Comparison of ENCODE assay signal across 1 cellular context in the genomic region with DNA sequence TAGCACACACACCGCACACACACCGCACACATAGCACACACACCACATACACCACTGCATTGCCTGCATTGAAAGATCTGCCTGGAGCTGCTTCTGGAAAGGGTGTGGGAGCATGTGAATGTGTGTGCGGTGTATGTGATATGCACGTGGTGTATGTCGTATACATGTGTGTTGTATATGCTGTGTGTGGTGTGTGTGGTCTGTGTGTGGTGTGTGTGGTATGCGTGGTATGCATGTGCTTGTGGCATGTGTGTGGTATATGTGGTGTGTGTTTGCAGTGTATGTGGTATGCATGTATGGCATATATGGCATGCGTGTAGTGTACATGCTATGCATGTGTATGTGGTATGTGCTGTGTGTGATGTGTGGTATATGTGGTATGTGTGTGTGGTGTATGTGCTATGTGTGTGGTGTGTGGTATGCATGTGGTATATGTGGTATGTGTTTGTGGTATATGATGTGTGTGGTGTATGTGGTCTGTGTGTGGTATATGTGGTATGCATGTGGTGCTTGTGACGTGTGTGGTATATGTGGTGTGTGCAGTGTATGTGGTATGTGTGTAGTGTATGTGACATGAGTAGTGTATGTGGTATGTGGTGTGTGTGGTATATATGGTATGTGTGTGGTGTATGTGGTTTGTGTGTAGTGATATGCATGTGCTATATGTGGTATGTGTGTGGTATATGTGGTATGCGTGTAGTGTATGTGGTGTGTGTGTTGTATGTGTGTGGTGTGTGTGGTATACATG.
TF ChIP-seq lines count a peak whose summit lies in the region.

No MANE protein-coding gene starts in this region.

TF ChIP-seq in HepG2, 621 proteins besides CTCF, POLR2A, EP300 and RAD21 (continued from another document):
- TF ChIP-seq, protein P1, sequence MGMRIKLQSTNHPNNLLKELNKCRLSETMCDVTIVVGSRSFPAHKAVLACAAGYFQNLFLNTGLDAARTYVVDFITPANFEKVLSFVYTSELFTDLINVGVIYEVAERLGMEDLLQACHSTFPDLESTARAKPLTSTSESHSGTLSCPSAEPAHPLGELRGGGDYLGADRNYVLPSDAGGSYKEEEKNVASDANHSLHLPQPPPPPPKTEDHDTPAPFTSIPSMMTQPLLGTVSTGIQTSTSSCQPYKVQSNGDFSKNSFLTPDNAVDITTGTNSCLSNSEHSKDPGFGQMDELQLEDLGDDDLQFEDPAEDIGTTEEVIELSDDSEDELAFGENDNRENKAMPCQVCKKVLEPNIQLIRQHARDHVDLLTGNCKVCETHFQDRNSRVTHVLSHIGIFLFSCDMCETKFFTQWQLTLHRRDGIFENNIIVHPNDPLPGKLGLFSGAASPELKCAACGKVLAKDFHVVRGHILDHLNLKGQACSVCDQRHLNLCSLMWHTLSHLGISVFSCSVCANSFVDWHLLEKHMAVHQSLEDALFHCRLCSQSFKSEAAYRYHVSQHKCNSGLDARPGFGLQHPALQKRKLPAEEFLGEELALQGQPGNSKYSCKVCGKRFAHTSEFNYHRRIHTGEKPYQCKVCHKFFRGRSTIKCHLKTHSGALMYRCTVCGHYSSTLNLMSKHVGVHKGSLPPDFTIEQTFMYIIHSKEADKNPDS (CRISPR knock-in tag; IDR thresholded peaks at IDR 0.05), result no peak
- TF ChIP-seq ZNF747 (CRISPR knock-in tag; IDR thresholded peaks at IDR 0.05; ENCODE audit: borderline replicate concordance) (no peak), SP5 (CRISPR knock-in tag; IDR thresholded peaks at IDR 0.05; ENCODE audit: borderline replicate concordance, low read depth) (no peak), SAP130 (CRISPR knock-in tag; IDR thresholded peaks at IDR 0.05; ENCODE audit: low read depth) (no peak), SRSF1 (optimal IDR thresholded peaks at IDR 0.05; ENCODE audit: low read depth, low read length) (no peak), ZNF773 (CRISPR knock-in tag; IDR thresholded peaks at IDR 0.05; ENCODE audit: borderline replicate concordance) (no peak), ZNF17 (CRISPR knock-in tag; IDR thresholded peaks at IDR 0.05) (no peak), IKZF1 (IDR thresholded peaks at IDR 0.05) (peak; percentile 50; the same call in 1 of the 2 replicates), CCDC6 (CRISPR knock-in tag; IDR thresholded peaks at IDR 0.05) (no peak), ATF7 (IDR thresholded peaks at IDR 0.05) (peak; percentile 32; the same call in 1 of the 2 replicates), ATF7 (CRISPR knock-in tag; IDR thresholded peaks at IDR 0.05) (no peak), NCOA2 (CRISPR knock-in tag; IDR thresholded peaks at IDR 0.05) (no peak), GABPB1 (CRISPR knock-in tag; IDR thresholded peaks at IDR 0.05) (no peak), ADNP (CRISPR knock-in tag; IDR thresholded peaks at IDR 0.05) (no peak), JDP2 (CRISPR knock-in tag; IDR thresholded peaks at IDR 0.05; ENCODE audit: borderline replicate concordance) (no peak), PHB2 (IDR thresholded peaks at IDR 0.05; ENCODE audit: partially characterized antibody) (no peak), RAD51 (IDR thresholded peaks at IDR 0.05; ENCODE audit: borderline replicate concordance) (peak; percentile 22; the same call in 1 of the 2 replicates), RBAK (CRISPR knock-in tag; IDR thresholded peaks at IDR 0.05) (no peak)
- TF ChIP-seq, protein P2, sequence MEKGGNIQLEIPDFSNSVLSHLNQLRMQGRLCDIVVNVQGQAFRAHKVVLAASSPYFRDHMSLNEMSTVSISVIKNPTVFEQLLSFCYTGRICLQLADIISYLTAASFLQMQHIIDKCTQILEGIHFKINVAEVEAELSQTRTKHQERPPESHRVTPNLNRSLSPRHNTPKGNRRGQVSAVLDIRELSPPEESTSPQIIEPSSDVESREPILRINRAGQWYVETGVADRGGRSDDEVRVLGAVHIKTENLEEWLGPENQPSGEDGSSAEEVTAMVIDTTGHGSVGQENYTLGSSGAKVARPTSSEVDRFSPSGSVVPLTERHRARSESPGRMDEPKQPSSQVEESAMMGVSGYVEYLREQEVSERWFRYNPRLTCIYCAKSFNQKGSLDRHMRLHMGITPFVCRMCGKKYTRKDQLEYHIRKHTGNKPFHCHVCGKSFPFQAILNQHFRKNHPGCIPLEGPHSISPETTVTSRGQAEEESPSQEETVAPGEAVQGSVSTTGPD (CRISPR knock-in tag; IDR thresholded peaks at IDR 0.05), result no peak
- TF ChIP-seq, protein P3, sequence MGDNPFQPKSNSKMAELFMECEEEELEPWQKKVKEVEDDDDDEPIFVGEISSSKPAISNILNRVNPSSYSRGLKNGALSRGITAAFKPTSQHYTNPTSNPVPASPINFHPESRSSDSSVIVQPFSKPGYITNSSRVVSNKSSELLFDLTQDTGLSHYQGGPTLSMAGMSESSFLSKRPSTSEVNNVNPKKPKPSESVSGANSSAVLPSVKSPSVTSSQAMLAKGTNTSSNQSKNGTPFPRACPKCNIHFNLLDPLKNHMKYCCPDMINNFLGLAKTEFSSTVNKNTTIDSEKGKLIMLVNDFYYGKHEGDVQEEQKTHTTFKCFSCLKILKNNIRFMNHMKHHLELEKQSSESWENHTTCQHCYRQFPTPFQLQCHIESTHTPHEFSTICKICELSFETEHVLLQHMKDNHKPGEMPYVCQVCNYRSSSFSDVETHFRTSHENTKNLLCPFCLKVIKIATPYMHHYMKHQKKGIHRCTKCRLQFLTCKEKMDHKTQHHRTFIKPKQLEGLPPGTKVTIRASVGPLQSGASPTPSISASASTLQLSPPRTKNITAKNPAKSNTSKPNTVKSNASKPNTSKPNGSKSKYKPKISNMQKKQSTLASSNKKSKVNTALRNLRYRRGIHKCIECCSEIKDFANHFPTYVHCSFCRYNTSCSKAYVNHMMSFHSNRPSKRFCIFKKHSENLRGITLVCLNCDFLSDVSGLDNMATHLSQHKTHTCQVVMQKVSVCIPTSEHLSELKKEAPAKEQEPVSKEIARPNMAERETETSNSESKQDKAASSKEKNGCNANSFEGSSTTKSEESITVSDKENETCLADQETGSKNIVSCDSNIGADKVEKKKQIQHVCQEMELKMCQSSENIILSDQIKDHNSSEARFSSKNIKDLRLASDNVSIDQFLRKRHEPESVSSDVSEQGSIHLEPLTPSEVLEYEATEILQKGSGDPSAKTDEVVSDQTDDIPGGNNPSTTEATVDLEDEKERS (CRISPR knock-in tag; IDR thresholded peaks at IDR 0.05), result no peak
- TF ChIP-seq, protein P4, sequence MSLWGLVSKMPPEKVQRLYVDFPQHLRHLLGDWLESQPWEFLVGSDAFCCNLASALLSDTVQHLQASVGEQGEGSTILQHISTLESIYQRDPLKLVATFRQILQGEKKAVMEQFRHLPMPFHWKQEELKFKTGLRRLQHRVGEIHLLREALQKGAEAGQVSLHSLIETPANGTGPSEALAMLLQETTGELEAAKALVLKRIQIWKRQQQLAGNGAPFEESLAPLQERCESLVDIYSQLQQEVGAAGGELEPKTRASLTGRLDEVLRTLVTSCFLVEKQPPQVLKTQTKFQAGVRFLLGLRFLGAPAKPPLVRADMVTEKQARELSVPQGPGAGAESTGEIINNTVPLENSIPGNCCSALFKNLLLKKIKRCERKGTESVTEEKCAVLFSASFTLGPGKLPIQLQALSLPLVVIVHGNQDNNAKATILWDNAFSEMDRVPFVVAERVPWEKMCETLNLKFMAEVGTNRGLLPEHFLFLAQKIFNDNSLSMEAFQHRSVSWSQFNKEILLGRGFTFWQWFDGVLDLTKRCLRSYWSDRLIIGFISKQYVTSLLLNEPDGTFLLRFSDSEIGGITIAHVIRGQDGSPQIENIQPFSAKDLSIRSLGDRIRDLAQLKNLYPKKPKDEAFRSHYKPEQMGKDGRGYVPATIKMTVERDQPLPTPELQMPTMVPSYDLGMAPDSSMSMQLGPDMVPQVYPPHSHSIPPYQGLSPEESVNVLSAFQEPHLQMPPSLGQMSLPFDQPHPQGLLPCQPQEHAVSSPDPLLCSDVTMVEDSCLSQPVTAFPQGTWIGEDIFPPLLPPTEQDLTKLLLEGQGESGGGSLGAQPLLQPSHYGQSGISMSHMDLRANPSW (CRISPR knock-in tag; IDR thresholded peaks at IDR 0.05; ENCODE audit: borderline replicate concordance), result no peak
- TF ChIP-seq, protein P5, sequence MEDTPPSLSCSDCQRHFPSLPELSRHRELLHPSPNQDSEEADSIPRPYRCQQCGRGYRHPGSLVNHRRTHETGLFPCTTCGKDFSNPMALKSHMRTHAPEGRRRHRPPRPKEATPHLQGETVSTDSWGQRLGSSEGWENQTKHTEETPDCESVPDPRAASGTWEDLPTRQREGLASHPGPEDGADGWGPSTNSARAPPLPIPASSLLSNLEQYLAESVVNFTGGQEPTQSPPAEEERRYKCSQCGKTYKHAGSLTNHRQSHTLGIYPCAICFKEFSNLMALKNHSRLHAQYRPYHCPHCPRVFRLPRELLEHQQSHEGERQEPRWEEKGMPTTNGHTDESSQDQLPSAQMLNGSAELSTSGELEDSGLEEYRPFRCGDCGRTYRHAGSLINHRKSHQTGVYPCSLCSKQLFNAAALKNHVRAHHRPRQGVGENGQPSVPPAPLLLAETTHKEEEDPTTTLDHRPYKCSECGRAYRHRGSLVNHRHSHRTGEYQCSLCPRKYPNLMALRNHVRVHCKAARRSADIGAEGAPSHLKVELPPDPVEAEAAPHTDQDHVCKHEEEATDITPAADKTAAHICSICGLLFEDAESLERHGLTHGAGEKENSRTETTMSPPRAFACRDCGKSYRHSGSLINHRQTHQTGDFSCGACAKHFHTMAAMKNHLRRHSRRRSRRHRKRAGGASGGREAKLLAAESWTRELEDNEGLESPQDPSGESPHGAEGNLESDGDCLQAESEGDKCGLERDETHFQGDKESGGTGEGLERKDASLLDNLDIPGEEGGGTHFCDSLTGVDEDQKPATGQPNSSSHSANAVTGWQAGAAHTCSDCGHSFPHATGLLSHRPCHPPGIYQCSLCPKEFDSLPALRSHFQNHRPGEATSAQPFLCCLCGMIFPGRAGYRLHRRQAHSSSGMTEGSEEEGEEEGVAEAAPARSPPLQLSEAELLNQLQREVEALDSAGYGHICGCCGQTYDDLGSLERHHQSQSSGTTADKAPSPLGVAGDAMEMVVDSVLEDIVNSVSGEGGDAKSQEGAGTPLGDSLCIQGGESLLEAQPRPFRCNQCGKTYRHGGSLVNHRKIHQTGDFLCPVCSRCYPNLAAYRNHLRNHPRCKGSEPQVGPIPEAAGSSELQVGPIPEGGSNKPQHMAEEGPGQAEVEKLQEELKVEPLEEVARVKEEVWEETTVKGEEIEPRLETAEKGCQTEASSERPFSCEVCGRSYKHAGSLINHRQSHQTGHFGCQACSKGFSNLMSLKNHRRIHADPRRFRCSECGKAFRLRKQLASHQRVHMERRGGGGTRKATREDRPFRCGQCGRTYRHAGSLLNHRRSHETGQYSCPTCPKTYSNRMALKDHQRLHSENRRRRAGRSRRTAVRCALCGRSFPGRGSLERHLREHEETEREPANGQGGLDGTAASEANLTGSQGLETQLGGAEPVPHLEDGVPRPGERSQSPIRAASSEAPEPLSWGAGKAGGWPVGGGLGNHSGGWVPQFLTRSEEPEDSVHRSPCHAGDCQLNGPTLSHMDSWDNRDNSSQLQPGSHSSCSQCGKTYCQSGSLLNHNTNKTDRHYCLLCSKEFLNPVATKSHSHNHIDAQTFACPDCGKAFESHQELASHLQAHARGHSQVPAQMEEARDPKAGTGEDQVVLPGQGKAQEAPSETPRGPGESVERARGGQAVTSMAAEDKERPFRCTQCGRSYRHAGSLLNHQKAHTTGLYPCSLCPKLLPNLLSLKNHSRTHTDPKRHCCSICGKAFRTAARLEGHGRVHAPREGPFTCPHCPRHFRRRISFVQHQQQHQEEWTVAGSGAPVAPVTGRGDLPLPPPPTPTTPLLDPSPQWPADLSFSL (CRISPR knock-in tag; IDR thresholded peaks at IDR 0.05), result no peak
